ENCODE assay signal across 8 cellular contexts in genomic region chr16:67228034-67228785, GRCh38. TPM values are rescaled to one million over a fixed set of nuclear protein-coding genes. Genes with fewer than 3 reads are reported as not detected.
DNase-seq lines count a peak whose midpoint lies in the region; TF ChIP-seq lines count a peak whose summit lies in the region.
"Had no signal": no experiment of that assay in that cellular context is flagged by ENCODE, and none has a peak within 500 bp of the region (broad histone marks: within the 10 kb centered on the region; RNA-seq: fewer than 3 reads in every experiment).

No MANE protein-coding gene starts in this region.

- H3K36me3 Mint-ChIP-seq in H9 (ENCODE audit: insufficient read depth in 1 of 3, low read depth in 3 of 3) = peaks cover 14 to 54% (median 46%) of the 10 kb centered on the region in 3 experiments; a peak in 6 of 7 replicates

- no peak overlapping the region for H3K27ac ChIP-seq in H9 (ENCODE audit: insufficient read length, low read depth, low read length)
- H3K27ac ChIP-seq in skeletal muscle tissue (ENCODE audit: low read depth, low read length) = no peak overlapping the region

- no peak overlapping the region for H3T11ph ChIP-seq in H9 (ENCODE audit: low read length)

- H3K14ac ChIP-seq in H9 (ENCODE audit: insufficient read depth, low read length) = no peak overlapping the region

- no peaks in the 10 kb centered on the region for H3K27me3 ChIP-seq in H9 (ENCODE audit: insufficient read depth, low read length)
- H3K27me3 ChIP-seq in skeletal muscle tissue (ENCODE audit: control insufficient read depth in 3 of 3, insufficient read depth in 3 of 3, low read length in 3 of 3) = no peaks in the 10 kb centered on the region

- peaks cover 3% of the 10 kb centered on the region for H3K79me1 ChIP-seq in H9 (ENCODE audit: insufficient read depth, low read depth, low read length, poor library complexity, severe bottlenecking)

- H3K36me3 ChIP-seq in skeletal muscle tissue (ENCODE audit: control insufficient read depth in 3 of 3, insufficient read depth in 3 of 3, low read length in 3 of 3) = peaks cover 43 to 51% (median 45%) of the 10 kb centered on the region in 3 donors

- H2BK12ac ChIP-seq in H9 (ENCODE audit: insufficient read length, low read depth, low read length) = no peak overlapping the region

- H2AFZ ChIP-seq in H9 (ENCODE audit: low read length) = no peak overlapping the region

- peak overlapping the region; percentile 99 to 100 for H3K4me3 Mint-ChIP-seq in H9

- DNase-seq in H9 (no peak), foreskin fibroblast (no peak), DMS153 treated with DMSO at 0.1 percent for 48 hours (lab: John Stamatoyannopoulos, UW; ENCODE audit: unreplicated experiment) (no peak)
- DNase-seq in stimulated activated CD4-positive, alpha-beta T cell treated with anti-CD3 and anti-CD28 coated beads, Interleukin-4, amount 100 ng/mL, for 1 hour = no peak
- no peak for DNase-seq in stimulated activated CD4-positive, alpha-beta T cell treated with anti-CD3 and anti-CD28 coated beads, Interleukin-12 subunit alpha, Interleukin-12 subunit beta, amount 100 ng/mL, for 4 hours
- DNase-seq: NCI-H187 had no signal

- no peak overlapping the region for H2AK5ac ChIP-seq in H9 (ENCODE audit: insufficient read length, low read length)

- peak overlapping the region; percentile 52 for H4K8ac ChIP-seq in H9 (replicated peaks; ENCODE audit: insufficient read length, low read depth, low read length)

- no peak overlapping the region for H2BK5ac ChIP-seq in H9 (ENCODE audit: insufficient read length, low read length)

- H3K23ac ChIP-seq in H9 (ENCODE audit: insufficient read length, low read depth, low read length) = no peak overlapping the region

- no peak overlapping the region for H3K4ac ChIP-seq in H9 (ENCODE audit: low read depth, low read length)

- H2BK15ac ChIP-seq in H9 (ENCODE audit: low read depth, low read length) = no peak overlapping the region

- no peak overlapping the region for H4K5ac ChIP-seq in H9 (ENCODE audit: insufficient read length, low read depth, low read length)

- H3K4me1 ChIP-seq in H9 (ENCODE audit: insufficient read depth, low read length) (peaks cover 4% of the 10 kb centered on the region), skeletal muscle tissue (ENCODE audit: control insufficient read depth in 3 of 3, insufficient read depth in 3 of 3, low read length in 3 of 3) (peaks cover 25 to 48% (median 41%) of the 10 kb centered on the region in 3 donors)

- peak overlapping the region; percentile 98 for H3K4me2 ChIP-seq in H9 (ENCODE audit: insufficient read depth, insufficient read length, low read length)

- peak overlapping the region; percentile 86 for H3K9ac ChIP-seq in H9 (ENCODE audit: extremely low read depth, insufficient read length, low read length)
- peak overlapping the region in 2 of 3 donors; percentile 89 to 95 for H3K9ac ChIP-seq in skeletal muscle tissue (ENCODE audit: low read depth in 1 of 3, low read length in 3 of 3)

- H3K23me2 ChIP-seq in H9 (ENCODE audit: insufficient read length, low read depth, low read length, poor library complexity, severe bottlenecking) = peaks cover 15% of the 10 kb centered on the region

- peaks cover 17 to 20% of the 10 kb centered on the region in 2 experiments for H3K4me1 Mint-ChIP-seq in H9

- no peak overlapping the region for H4K91ac ChIP-seq in H9 (ENCODE audit: insufficient read length, low read depth, low read length)

- no CpG with 5 or more reads among the region's 9 CpGs for WGBS in H9 (ENCODE audit: extremely low coverage, insufficient read length, low lambda C conversion rate)

- H4K20me1 ChIP-seq in H9 (ENCODE audit: control insufficient read depth, insufficient read depth, insufficient read length) = no peaks in the 10 kb centered on the region

- H3K27ac Mint-ChIP-seq in H9 = no peak overlapping the region

- H2BK120ac ChIP-seq in H9 (ENCODE audit: low read depth, low read length, poor library complexity, severe bottlenecking) = no peak overlapping the region

- peak overlapping the region; percentile 99 for H3K4me3 ChIP-seq in WI38 (ENCODE audit: low read depth, low read length)
- peak overlapping the region; percentile 100 for H3K4me3 ChIP-seq in foreskin fibroblast (ENCODE audit: low read depth in 1 of 2, low read length in 2 of 2)
- peak overlapping the region in 2 of 3 donors; percentile 98 for H3K4me3 ChIP-seq in skeletal muscle tissue (ENCODE audit: low read length in 3 of 3)

- peaks cover 12% of the 10 kb centered on the region for H3K27me3 Mint-ChIP-seq in H9 (ENCODE audit: low read depth)

- H3K9me3 ChIP-seq in H9 (ENCODE audit: control insufficient read depth, low read depth, low read length) (no peaks in the 10 kb centered on the region), skeletal muscle tissue (ENCODE audit: control insufficient read depth in 3 of 3, low read length in 3 of 3) (no peaks in the 10 kb centered on the region)

- peaks cover 5% of the 10 kb centered on the region; the same call in 1 of the 2 replicates for H3K79me2 ChIP-seq in H9 (ENCODE audit: insufficient read depth, low read length)

- H3K56ac ChIP-seq in H9 (ENCODE audit: insufficient read length, low read depth, low read length) = no peak overlapping the region

- H3K9me3 Mint-ChIP-seq in H9 = no peaks in the 10 kb centered on the region; a peak in 1 of 5 replicates

- H3K18ac ChIP-seq in H9 (ENCODE audit: insufficient read length, low read depth, low read length) = no peak overlapping the region

- H2BK20ac ChIP-seq in H9 (ENCODE audit: low read depth, low read length, poor library complexity, severe bottlenecking) = no peak overlapping the region

- TF ChIP-seq CTCF in H9 (conservative IDR thresholded peaks at IDR 0.05) (no peak), WI38 (IDR thresholded peaks at IDR 0.05; ENCODE audit: low read depth, low read length) (no peak), foreskin fibroblast (IDR thresholded peaks at IDR 0.05; ENCODE audit: low read depth, low read length) (no peak)

RNA-seq across cellular contexts. Expression of gene TMEM208, which starts 1.3 kb away (rescaled TPM):
- total RNA-seq in H9 (2021) = 42.6 and 43.3 TPM in 2 replicates
- total RNA-seq in skeletal muscle tissue = 24.5 TPM

RNA-seq across cellular contexts. Expression of gene FHOD1, which starts 19.1 kb away (rescaled TPM):
- total RNA-seq in H9 (2021) (67.0 and 70.7 TPM in 2 replicates), skeletal muscle tissue (5.2 TPM)

RNA-seq across cellular contexts. Expression of gene SLC9A5, which starts 20.6 kb away (rescaled TPM):
- total RNA-seq in H9 (2021) = 7.5 and 9.1 TPM in 2 replicates
- total RNA-seq in skeletal muscle tissue = not detected

RNA-seq across cellular contexts. Expression of gene ELMO3, which starts 29.3 kb away (rescaled TPM):
- total RNA-seq in H9 (2021) (8.6 and 9.1 TPM in 2 replicates), skeletal muscle tissue (not detected)

RNA-seq across cellular contexts. Expression of gene E2F4, which starts 36.3 kb away (rescaled TPM):
- total RNA-seq in H9 (2021) (109 and 116 TPM in 2 replicates), skeletal muscle tissue (32.4 TPM)

Comparison
In these comparisons a context has a peak if more than half of its experiments do, and no peak if none do; other contexts are left out.
1. RNA of gene FHOD1, which starts 19.1 kb away (total RNA-seq): 67.0 to 70.7 TPM in H9; 5.2 TPM in skeletal muscle tissue (single experiment); every median in the first group is over 10 times any median in the second.
2. Peak in every context shown above with its lines, with median percentiles within 50 percentile points of each other: H3K4me3 ChIP-seq.